In the genomic region with DNA sequence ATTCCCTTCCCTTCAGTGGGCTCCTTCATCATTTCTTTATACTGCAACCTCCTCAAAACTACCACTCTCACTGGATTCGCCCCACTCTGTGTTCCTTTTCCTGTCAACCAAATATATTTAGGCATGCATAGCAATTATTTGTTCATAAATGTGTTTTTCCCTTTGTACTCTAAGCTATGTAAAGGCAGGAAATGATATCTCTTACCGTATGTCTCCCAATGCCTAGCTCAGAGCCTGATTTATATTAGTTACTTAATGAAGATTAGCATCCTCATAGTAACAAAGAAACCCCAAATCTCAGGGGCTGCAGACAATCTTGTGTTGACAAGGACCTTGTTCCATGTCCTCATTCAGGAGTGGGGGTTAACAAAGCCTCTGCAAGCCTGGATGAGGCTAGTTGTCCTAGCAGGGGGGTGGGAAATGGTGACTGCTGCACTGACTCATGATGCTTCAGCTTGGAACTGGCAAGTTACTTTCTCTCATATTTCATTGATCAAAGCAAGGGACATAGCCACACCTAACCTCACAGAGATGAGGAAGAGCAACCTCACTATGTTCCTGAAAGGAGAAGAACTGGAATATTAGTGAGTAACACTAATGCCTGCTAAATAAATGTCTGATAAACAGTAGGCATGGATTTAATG, we compare ENCODE assay signal across 12 cellular contexts. TPM values are rescaled to one million over a fixed set of nuclear protein-coding genes. Genes with fewer than 3 reads are reported as not detected.
DNase-seq lines count a peak whose midpoint lies in the region; ATAC-seq and TF ChIP-seq lines count a peak whose summit lies in the region.
"Had no signal": no experiment of that assay in that cellular context is flagged by ENCODE, and none has a peak within 500 bp of the region (broad histone marks: within the 10 kb centered on the region; RNA-seq: fewer than 3 reads in every experiment).

No MANE protein-coding gene starts in this region.

- no TSS peak for BruUV-seq in mammary epithelial cell (replicated peaks; lab: Mats Ljungman, UMichigan)

- no peaks in the 10 kb centered on the region for H3K27me3 ChIP-seq in HUES48 (ENCODE audit: control insufficient read depth, insufficient read depth, low read length)
- H3K27me3 ChIP-seq in mammary epithelial cell (ENCODE audit: insufficient read depth, low read length) = no peaks in the 10 kb centered on the region
- no peaks in the 10 kb centered on the region for H3K27me3 ChIP-seq in mesenchymal stem cell (ENCODE audit: control insufficient read depth in 1 of 2, insufficient read depth in 1 of 2, low read length in 2 of 2)

- H3K4me3 ChIP-seq in HUES48 (ENCODE audit: low read depth, low read length) = no peak overlapping the region
- H3K4me3 ChIP-seq in mammary epithelial cell (replicated peaks in 1 of 3; ENCODE audit: insufficient read depth in 1 of 3, low read depth in 2 of 3, low read length in 3 of 3) = no peak overlapping the region
- H3K4me3 ChIP-seq in mesenchymal stem cell (ENCODE audit: insufficient read depth in 1 of 2, low read depth in 1 of 2, low read length in 2 of 2) = no peak overlapping the region
- H3K4me3 ChIP-seq: mucosa of descending colon had no signal

- dilution Hi-C loops in mammary epithelial cell (cut with HindIII; ENCODE audit: low sequenced_read_pairs) = no loop called here

- H2AFZ ChIP-seq in mammary epithelial cell (ENCODE audit: low read depth, low read length) (no peak overlapping the region), mesenchymal stem cell (ENCODE audit: low read depth, low read length) (no peak overlapping the region)

- H3K4me1 ChIP-seq in HUES48 (ENCODE audit: control insufficient read depth, insufficient read depth, low read length) (peaks cover 23% of the 10 kb centered on the region), mammary epithelial cell (ENCODE audit: insufficient read depth, low read length) (peaks cover 13% of the 10 kb centered on the region), mesenchymal stem cell (ENCODE audit: control insufficient read depth, insufficient read depth, low read depth, low read length) (peaks cover 3% of the 10 kb centered on the region)

- H3K36me3 ChIP-seq in HUES48 (ENCODE audit: control insufficient read depth, insufficient read depth, low read length) = no peaks in the 10 kb centered on the region
- peaks cover 10% of the 10 kb centered on the region for H3K36me3 ChIP-seq in mammary epithelial cell (ENCODE audit: insufficient read depth, low read length)
- peaks cover 3 to 35% of the 10 kb centered on the region in 2 experiments for H3K36me3 ChIP-seq in mesenchymal stem cell (ENCODE audit: control insufficient read depth in 1 of 2, insufficient read depth in 2 of 2, low read depth in 1 of 2, low read length in 2 of 2)

- no peak overlapping the region for H3K23ac ChIP-seq in mesenchymal stem cell (ENCODE audit: low read length in 2 of 2)

- H4K8ac ChIP-seq in mesenchymal stem cell (ENCODE audit: low read length) = no peak overlapping the region

- H3K18ac ChIP-seq in mesenchymal stem cell (ENCODE audit: low read depth in 1 of 2, low read length in 2 of 2) = peak overlapping the region in 1 of 2 experiments; percentile 73

- ATAC-seq in GM18511 (IDR thresholded peaks at IDR 0.05; ENCODE audit: unreplicated experiment) = no peak
- ATAC-seq in HG03025 (IDR thresholded peaks at IDR 0.05; ENCODE audit: low FRiP score, unreplicated experiment) = no peak
- ATAC-seq: mucosa of descending colon had no signal

- H2BK15ac ChIP-seq in mesenchymal stem cell (ENCODE audit: low read depth, poor library complexity, severe bottlenecking) = no peak overlapping the region

- no peak overlapping the region for H4K91ac ChIP-seq in mesenchymal stem cell (ENCODE audit: low read length)

- DNase-seq in AG08395 (ENCODE audit: low spot score) = peak; percentile 67
- peak; percentile 76 for DNase-seq in mammary epithelial cell
- DNase-seq in mesenchymal stem cell = peak; percentile 62
- DNase-seq in activated CD4-positive, alpha-beta T cell treated with anti-CD3 and anti-CD28 coated beads for 1 hour = no peak
- no peak for DNase-seq in GM20000 (ENCODE audit: low spot score)
- DNase-seq: activated naive CD8-positive, alpha-beta T cell treated with anti-CD3 and anti-CD28 coated beads for 36 hours; mucosa of descending colon; NCI-H2029 treated with DMSO at 0.1 percent for 48 hours; trophoblast cell had no signal

- H3K4me2 ChIP-seq in mammary epithelial cell (ENCODE audit: insufficient read depth, low read depth, low read length) (peak overlapping the region; percentile 15), mesenchymal stem cell (ENCODE audit: low read length, poor library complexity, severe bottlenecking) (no peak overlapping the region)

- no peak overlapping the region for H2BK120ac ChIP-seq in mesenchymal stem cell (ENCODE audit: low read depth, low read length)

- H3K14ac ChIP-seq in mesenchymal stem cell (ENCODE audit: low read length in 2 of 2) = no peak overlapping the region

- H4K20me1 ChIP-seq in mammary epithelial cell (ENCODE audit: insufficient read depth, low read length) = no peaks in the 10 kb centered on the region

- in situ Hi-C loops in mammary epithelial cell (cut with MboI; ENCODE audit: low sequenced_read_pairs in 2 of 2) = loop anchor here in 1 of 2 donors (25.0 kb wide), 1 partner anchor 287 kb away; the partner anchor contains the start of gene ZBED2

- H3K79me1 ChIP-seq in mesenchymal stem cell (replicated peaks; ENCODE audit: low read length, poor library complexity, severe bottlenecking) = peaks cover 11% of the 10 kb centered on the region

- H3K9me3 ChIP-seq in HUES48 (ENCODE audit: control insufficient read depth, insufficient read depth, low read length) (no peaks in the 10 kb centered on the region), mammary epithelial cell (replicated peaks; ENCODE audit: insufficient read depth, low read length) (no peaks in the 10 kb centered on the region), mesenchymal stem cell (ENCODE audit: control insufficient read depth, low read length) (no peaks in the 10 kb centered on the region)
- H3K9me3 ChIP-seq: mucosa of descending colon had no signal

- intact Hi-C loops in mammary epithelial cell (cut with micrococcal nuclease) = no loop called here

- CTCF ChIA-PET in mammary epithelial cell (lab: Charles Lee; ENCODE audit: low non-redundant PET) = no interaction called here

- peaks cover 92% of the 10 kb centered on the region for H3K79me2 ChIP-seq in mammary epithelial cell (ENCODE audit: insufficient read depth, low read length)

- H3K9ac ChIP-seq in HUES48 (ENCODE audit: low read depth, low read length) = no peak overlapping the region
- no peak overlapping the region for H3K9ac ChIP-seq in mammary epithelial cell (ENCODE audit: insufficient read depth, low read length)
- H3K9ac ChIP-seq in mesenchymal stem cell (ENCODE audit: low read length) = peak overlapping the region; percentile 12

- H2BK5ac ChIP-seq in mesenchymal stem cell (ENCODE audit: low read depth, low read length, poor library complexity, severe bottlenecking) = no peak overlapping the region

- peak overlapping the region in 1 of 2 experiments; percentile 24 for H3K4ac ChIP-seq in mesenchymal stem cell (ENCODE audit: low read depth in 1 of 2, low read length in 2 of 2)

- TF ChIP-seq CTCF in mammary epithelial cell (conservative IDR thresholded peaks at IDR 0.05 in 1 of 2, IDR thresholded peaks at IDR 0.05 in 1 of 2; ENCODE audit: extremely low read depth in 1 of 2, insufficient read depth in 1 of 2, low read depth in 1 of 2, low read length in 2 of 2) (no peak), GM20000 (IDR thresholded peaks at IDR 0.05; ENCODE audit: extremely low read depth, missing control alignments) (no peak)

- no peak overlapping the region for H2BK12ac ChIP-seq in mesenchymal stem cell (ENCODE audit: low read length in 2 of 2)

- WGBS in mammary epithelial cell (ENCODE audit: low coverage, missing lambda C conversion rate) = 97% methylated on average over 2 of the region's 2 CpGs
- no CpG with 5 or more reads among the region's 2 CpGs for WGBS in mesenchymal stem cell

- H3K27ac ChIP-seq in HUES48 (ENCODE audit: low read depth, low read length) (peak overlapping the region; percentile 44), mammary epithelial cell (ENCODE audit: insufficient read depth, low read depth, low read length) (peak overlapping the region; percentile 5), mesenchymal stem cell (ENCODE audit: low read length, poor library complexity, severe bottlenecking) (peak overlapping the region; percentile 7)

- no peak overlapping the region for H2AK5ac ChIP-seq in mesenchymal stem cell (ENCODE audit: low read length, severe bottlenecking)

RNA-seq across cellular contexts. Expression of gene PHLDB2, which starts 15.2 kb away (rescaled TPM):
- total RNA-seq in mammary epithelial cell = 100 to 1,000 TPM in 1 of 2 donors, 10 to 100 TPM in 1; 95.5 to 153 TPM
- 21.1 TPM for polyA plus RNA-seq in mammary epithelial cell
- polyA minus RNA-seq in mammary epithelial cell = 55.5 TPM
- 17.0 TPM for polyA plus RNA-seq in mesenchymal stem cell (2013, experiment 1 of 2)
- polyA plus RNA-seq in mesenchymal stem cell (2013, experiment 2 of 2) = 17.5 TPM

Comparison
In these comparisons a context has a peak if more than half of its experiments do, and no peak if none do; other contexts are left out.
1. DNase-seq: peak in AG08395 (single experiment), mammary epithelial cell (single experiment) and mesenchymal stem cell (single experiment); none in activated CD4-positive, alpha-beta T cell treated with anti-CD3 and anti-CD28 coated beads for 1 hour (single experiment) and GM20000 (single experiment).
2. Peak in every context shown above with its lines, with median percentiles within 50 percentile points of each other: H3K27ac ChIP-seq.